Comparison of ENCODE assay signal across 8 cellular contexts in genomic region chr9:135343733-135344522, GRCh38.
DNase-seq lines count a peak whose midpoint lies in the region; ATAC-seq, FAIRE-seq and TF ChIP-seq lines count a peak whose summit lies in the region.

No MANE protein-coding gene starts in this region.

- in situ Hi-C loops in IMR-90 (cut with MboI; ENCODE audit: low sequenced_read_pairs) (no loop called here), astrocyte of the spinal cord (cut with HindIII; ENCODE audit: low sequenced_read_pairs) (no loop called here)

- H3K9me2 ChIP-seq in SU-DHL-6 (replicated peaks; ENCODE audit: insufficient read depth, low read length), result no peaks in the 10 kb centered on the region

- H3K4me1 Mint-ChIP-seq in Caco-2 (ENCODE audit: low read depth, unreplicated experiment), result no peaks in the 10 kb centered on the region

- H2BK20ac ChIP-seq in IMR-90 (ENCODE audit: low read depth, low read length), result no peak overlapping the region

- H3F3A ChIP-seq in SU-DHL-6 (ENCODE audit: insufficient read depth), result no peaks in the 10 kb centered on the region

- no peaks in the 10 kb centered on the region for H3K36me3 ChIP-seq in Caco-2 (ENCODE audit: control insufficient read depth, insufficient read depth, low read length)
- no peaks in the 10 kb centered on the region for H3K36me3 ChIP-seq in IMR-90 (ENCODE audit: control insufficient read depth, insufficient read depth, low read length)
- no peaks in the 10 kb centered on the region for H3K36me3 ChIP-seq in SU-DHL-6 (ENCODE audit: low read length)
- H3K36me3 ChIP-seq in keratinocyte (ENCODE audit: control insufficient read depth in 2 of 2, extremely low read depth in 1 of 2, insufficient read depth in 2 of 2, low read length in 2 of 2), result no peaks in the 10 kb centered on the region

- peak; percentile 55 to 81 for DNase-seq in Caco-2
- peak; percentile 5 for DNase-seq in IMR-90
- no peak for DNase-seq in astrocyte of the spinal cord (ENCODE audit: low read depth, low spot score)
- no peak for DNase-seq in keratinocyte (ENCODE audit: low read depth, low spot score)
- DNase-seq in stimulated activated CD4-positive, alpha-beta T cell treated with anti-CD3 and anti-CD28 coated beads, Interleukin-4, amount 100 ng/mL, for 24 hours, result peak; percentile 44

- H3K4me3 ChIP-seq in Caco-2 (ENCODE audit: low read depth, low read length) (no peak overlapping the region), IMR-90 (ENCODE audit: insufficient read depth, low read depth, low read length) (no peak overlapping the region), SU-DHL-6 (ENCODE audit: insufficient read depth, low read length, poor library complexity, severe bottlenecking) (no peak overlapping the region), astrocyte of the spinal cord (ENCODE audit: low read depth, low read length) (no peak overlapping the region), keratinocyte (ENCODE audit: control insufficient read depth in 2 of 3, extremely low read depth in 1 of 3, insufficient read depth in 2 of 3, low read depth in 1 of 3, low read length in 3 of 3) (no peak overlapping the region)

- dilution Hi-C loops in IMR-90 (cut with HindIII; ENCODE audit: low sequenced_read_pairs, unreplicated experiment), result no loop called here
- dilution Hi-C loops in keratinocyte (cut with MboI; ENCODE audit: extremely low pct_ligation_motif_present, low sequenced_read_pairs), result no loop called here

- H3K23ac ChIP-seq in IMR-90 (ENCODE audit: low read depth, low read length), result no peak overlapping the region

- no peak overlapping the region for H3K4me3 Mint-ChIP-seq in Caco-2 (ENCODE audit: unreplicated experiment)

- no peak overlapping the region for H4K8ac ChIP-seq in IMR-90 (ENCODE audit: low read depth in 2 of 2, low read length in 2 of 2)

- no peak overlapping the region for H4K91ac ChIP-seq in IMR-90 (ENCODE audit: insufficient read depth, low read depth, low read length)

- intact Hi-C loops in Caco-2 (cut with micrococcal nuclease; ENCODE audit: unreplicated experiment) (loop anchor here (1.0 to 10.0 kb wide), 3 partner anchors 61 to 258 kb away; no protein-coding TSS in a partner anchor), IMR-90 (cut with micrococcal nuclease) (no loop called here)

- H3K18ac ChIP-seq in IMR-90 (ENCODE audit: low read depth, low read length), result no peak overlapping the region

- no peak overlapping the region for H2BK5ac ChIP-seq in IMR-90 (ENCODE audit: low read depth, low read length, poor library complexity, severe bottlenecking)

- 9% methylated on average over 12 of the region's 27 CpGs; no CpG with 5 or more reads in 1 of the 2 experiments for whole genome bisulfite sequencing in IMR-90 (ENCODE audit: extremely low coverage in 2 of 2, insufficient read length in 1 of 2), 2 experiments

- no peak overlapping the region for H2AK9ac ChIP-seq in IMR-90 (replicated peaks; ENCODE audit: low read depth, low read length, poor library complexity)

- H2BK120ac ChIP-seq in IMR-90 (ENCODE audit: low read depth, low read length), result no peak overlapping the region

- POLR2A ChIA-PET in Caco-2 (lab: Charles Lee) (no interaction called here), IMR-90 (lab: Charles Lee; ENCODE audit: unreplicated experiment) (no interaction called here)

- TF ChIP-seq CTCF in Caco-2 (IDR thresholded peaks at IDR 0.05; ENCODE audit: insufficient read depth in 1 of 2, low read depth in 1 of 2, low read length in 1 of 2, severe bottlenecking in 1 of 2, unreplicated experiment in 1 of 2) (peak; percentile 86 to 92), IMR-90 (conservative IDR thresholded peaks at IDR 0.05; ENCODE audit: low read depth, low read length) (peak; percentile 51), SU-DHL-6 (IDR thresholded peaks at IDR 0.05; ENCODE audit: insufficient read depth, low read length, poor library complexity, severe bottlenecking) (peak; percentile 84), astrocyte of the spinal cord (IDR thresholded peaks at IDR 0.05; ENCODE audit: low read depth, low read length) (peak; percentile 72), keratinocyte (optimal IDR thresholded peaks at IDR 0.05 in 1 of 3, IDR thresholded peaks at IDR 0.05 in 1 of 3, conservative IDR thresholded peaks at IDR 0.05 in 1 of 3; ENCODE audit: extremely low read depth in 1 of 3, insufficient read depth in 2 of 3, low read length in 3 of 3) (peak; percentile 73 to 92 (median 88))

- no peak overlapping the region for H2AK5ac ChIP-seq in IMR-90 (ENCODE audit: low read depth, low read length)

- H3K56ac ChIP-seq in IMR-90 (ENCODE audit: extremely low read depth, insufficient read depth, low read length), result no peak overlapping the region

- no peak overlapping the region for H3K4ac ChIP-seq in IMR-90 (ENCODE audit: low read depth, low read length)

- H3K27ac ChIP-seq in IMR-90 (ENCODE audit: insufficient read depth, low read length) (no peak overlapping the region), SU-DHL-6 (ENCODE audit: low read depth, low read length) (no peak overlapping the region), keratinocyte (ENCODE audit: control insufficient read depth, insufficient read depth, low read length) (no peak overlapping the region)

- TF ChIP-seq RAD21 in IMR-90 (IDR thresholded peaks at IDR 0.05; ENCODE audit: low read length), result peak; percentile 40

- no peaks in the 10 kb centered on the region for H3K36me3 Mint-ChIP-seq in Caco-2 (ENCODE audit: insufficient read depth, unreplicated experiment)

- BruUV-seq in Caco-2 (replicated peaks; lab: Mats Ljungman, UMichigan), result no TSS peak
- BruUV-seq in IMR-90 (replicated peaks; lab: Mats Ljungman, UMichigan), result no TSS peak

- no peaks in the 10 kb centered on the region for H3K79me1 ChIP-seq in IMR-90 (ENCODE audit: low read depth in 1 of 2, low read length in 2 of 2)

- peaks cover 15% of the 10 kb centered on the region for H3K27me3 Mint-ChIP-seq in Caco-2 (ENCODE audit: insufficient read depth, unreplicated experiment)

- H4K20me1 ChIP-seq in IMR-90 (ENCODE audit: insufficient read depth, low read length) (no peaks in the 10 kb centered on the region), SU-DHL-6 (ENCODE audit: low read depth, low read length) (no peaks in the 10 kb centered on the region), keratinocyte (ENCODE audit: control insufficient read depth, extremely low read depth, insufficient read depth, low read length) (no peaks in the 10 kb centered on the region)

- H3K4me1 ChIP-seq in Caco-2 (no peaks in the 10 kb centered on the region), IMR-90 (ENCODE audit: control insufficient read depth, insufficient read depth, low read length) (no peaks in the 10 kb centered on the region), keratinocyte (ENCODE audit: control insufficient read depth, extremely low read depth, insufficient read depth, low read length) (no peaks in the 10 kb centered on the region)

- H3K27me3 ChIP-seq in Caco-2 (replicated peaks; ENCODE audit: control insufficient read depth, insufficient read depth, low read length) (peaks cover 2% of the 10 kb centered on the region; the same call in 1 of the 2 replicates), IMR-90 (ENCODE audit: control insufficient read depth, insufficient read depth, low read length) (no peaks in the 10 kb centered on the region; the same call in 1 of the 2 replicates), SU-DHL-6 (ENCODE audit: low read length) (no peaks in the 10 kb centered on the region), keratinocyte (ENCODE audit: control insufficient read depth, extremely low read depth, insufficient read depth, low read length) (peaks cover 18% of the 10 kb centered on the region)

- CTCF ChIA-PET in Caco-2 (lab: Charles Lee), result no interaction called here
- CTCF ChIA-PET in IMR-90 (lab: Yijun Ruan, JAX), result no interaction called here

- ATAC-seq in IMR-90 (ENCODE audit: low read depth) (peak; percentile 72), GM18511 (IDR thresholded peaks at IDR 0.05; ENCODE audit: unreplicated experiment) (no peak), HG02884 (IDR thresholded peaks at IDR 0.05; ENCODE audit: unreplicated experiment) (no peak)

- no peaks in the 10 kb centered on the region for H3K9me1 ChIP-seq in IMR-90 (ENCODE audit: insufficient read depth, low read length)
- H3K9me1 ChIP-seq in keratinocyte (ENCODE audit: control insufficient read depth, extremely low read depth, insufficient read depth, low read length), result no peaks in the 10 kb centered on the region

- H2BK15ac ChIP-seq in IMR-90 (ENCODE audit: low read depth, low read length), result no peak overlapping the region

- H3K4me2 ChIP-seq in IMR-90 (ENCODE audit: low read depth, low read length) (no peak overlapping the region), SU-DHL-6 (ENCODE audit: low read depth, low read length, poor library complexity, severe bottlenecking) (no peak overlapping the region), keratinocyte (ENCODE audit: control insufficient read depth, extremely low read depth, insufficient read depth, low read depth, low read length) (no peak overlapping the region)

- H3K14ac ChIP-seq in IMR-90 (replicated peaks; ENCODE audit: low read depth, low read length), result no peak overlapping the region

- no peak overlapping the region for H2AFZ ChIP-seq in IMR-90 (replicated peaks; ENCODE audit: low read length, poor library complexity)
- no peak overlapping the region for H2AFZ ChIP-seq in SU-DHL-6 (ENCODE audit: low read depth, low read length, severe bottlenecking)
- H2AFZ ChIP-seq in keratinocyte (ENCODE audit: control insufficient read depth, low read length), result no peak overlapping the region

- no peak overlapping the region for H3K27ac Mint-ChIP-seq in Caco-2 (ENCODE audit: unreplicated experiment)

- no peak for TF ChIP-seq POLR2A in IMR-90 (IDR thresholded peaks at IDR 0.05; ENCODE audit: low read depth, low read length)

- H3K79me2 ChIP-seq in SU-DHL-6 (ENCODE audit: insufficient read depth, low read length) (no peaks in the 10 kb centered on the region), keratinocyte (ENCODE audit: control insufficient read depth, insufficient read depth, low read length) (no peaks in the 10 kb centered on the region)

- no peak for FAIRE-seq in keratinocyte (lab: Jason Lieb, UNC)

- H3K9ac ChIP-seq in IMR-90 (ENCODE audit: low read depth, low read length), result no peak overlapping the region
- no peak overlapping the region for H3K9ac ChIP-seq in SU-DHL-6 (ENCODE audit: low read length)
- H3K9ac ChIP-seq in keratinocyte (ENCODE audit: control insufficient read depth, extremely low read depth, insufficient read depth, low read length), result no peak overlapping the region

- H3K9me3 ChIP-seq in Caco-2 (no peaks in the 10 kb centered on the region), IMR-90 (ENCODE audit: control insufficient read depth, insufficient read depth, low read length) (no peaks in the 10 kb centered on the region), SU-DHL-6 (ENCODE audit: insufficient read depth, low read length) (no peaks in the 10 kb centered on the region), keratinocyte (ENCODE audit: control insufficient read depth, low read depth, low read length) (no peaks in the 10 kb centered on the region)

- no peaks in the 10 kb centered on the region for H3K9me3 Mint-ChIP-seq in Caco-2 (ENCODE audit: unreplicated experiment)

- H4K5ac ChIP-seq in IMR-90 (ENCODE audit: low read depth, low read length), result no peak overlapping the region

Comparison
In these comparisons a context has a peak if more than half of its experiments do, and no peak if none do; other contexts are left out.
1. DNase-seq: peak in Caco-2 (2 of 2), IMR-90 (single experiment) and stimulated activated CD4-positive, alpha-beta T cell treated with anti-CD3 and anti-CD28 coated beads, Interleukin-4, amount 100 ng/mL, for 24 hours (single experiment); none in astrocyte of the spinal cord (single experiment) and keratinocyte (single experiment).
2. Peak in every context shown above with its lines, with median percentiles within 50 percentile points of each other: CTCF ChIP-seq.